Comparison of ENCODE assay signal across 1 cellular context in the genomic region with DNA sequence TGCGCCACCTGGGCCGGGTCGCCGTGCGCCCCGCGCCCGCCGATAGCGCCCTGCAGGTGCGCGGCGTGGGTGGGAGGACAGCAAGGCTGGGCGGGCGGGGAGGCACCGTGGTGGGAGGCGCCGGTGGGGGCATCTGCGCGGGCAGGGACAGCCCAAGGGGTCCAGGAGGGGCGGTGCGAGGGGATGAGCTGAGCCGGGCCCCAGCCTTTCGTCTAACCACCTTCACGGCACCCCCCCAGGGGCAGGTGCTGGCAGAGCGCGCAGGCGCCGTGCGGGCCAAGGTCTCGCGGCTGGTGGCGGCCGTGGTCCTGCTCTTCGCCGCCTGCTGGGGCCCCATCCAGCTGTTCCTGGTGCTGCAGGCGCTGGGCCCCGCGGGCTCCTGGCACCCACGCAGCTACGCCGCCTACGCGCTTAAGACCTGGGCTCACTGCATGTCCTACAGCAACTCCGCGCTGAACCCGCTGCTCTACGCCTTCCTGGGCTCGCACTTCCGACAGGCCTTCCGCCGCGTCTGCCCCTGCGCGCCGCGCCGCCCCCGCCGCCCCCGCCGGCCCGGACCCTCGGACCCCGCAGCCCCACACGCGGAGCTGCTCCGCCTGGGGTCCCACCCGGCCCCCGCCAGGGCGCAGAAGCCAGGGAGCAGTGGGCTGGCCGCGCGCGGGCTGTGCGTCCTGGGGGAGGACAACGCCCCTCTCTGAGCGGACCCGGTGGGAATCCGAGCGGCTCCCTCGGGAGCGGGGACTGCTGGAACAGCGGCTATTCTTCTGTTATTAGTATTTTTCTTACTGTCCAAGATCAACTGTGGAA.
TF ChIP-seq lines count a peak whose summit lies in the region.

No MANE protein-coding gene starts in this region.

TF ChIP-seq in HCT116, 20 proteins besides CTCF, POLR2A, EP300 and RAD21:
- no peak for TF ChIP-seq CEBPB (IDR thresholded peaks at IDR 0.05; ENCODE audit: low read depth)
- TF ChIP-seq ZFX (IDR thresholded peaks at IDR 0.05), result 0 out of 2 replicates have a peak, but pooled peaks have one; percentile 34
TF ChIP-seq in HCT116: peak in this region for 1.
